ENCODE assay signal across 9 cellular contexts in genomic region chr10:36534471-36535002, GRCh38.
DNase-seq lines count a peak whose midpoint lies in the region; ATAC-seq lines count a peak whose summit lies in the region.
"Had no signal": no experiment of that assay in that cellular context is flagged by ENCODE, and none has a peak within 500 bp of the region (broad histone marks: within the 10 kb centered on the region; RNA-seq: fewer than 3 reads in every experiment).

No MANE protein-coding gene starts in this region.

- no peaks in the 10 kb centered on the region for H3K79me1 ChIP-seq in mesenchymal stem cell (replicated peaks; ENCODE audit: low read length, poor library complexity, severe bottlenecking)

- peak overlapping the region; percentile 90 for H4K91ac ChIP-seq in mesenchymal stem cell (ENCODE audit: low read length)

- no peak overlapping the region for H3K23ac ChIP-seq in mesenchymal stem cell (ENCODE audit: low read length in 2 of 2)

- peak overlapping the region; percentile 25 for H3K9ac ChIP-seq in mesenchymal stem cell (ENCODE audit: low read length)

- WGBS in mesenchymal stem cell, result 40% methylated on average over 5 of the region's 5 CpGs

- H4K8ac ChIP-seq in mesenchymal stem cell (ENCODE audit: low read length), result peak overlapping the region; percentile 75

- H2AFZ ChIP-seq in mesenchymal stem cell (ENCODE audit: low read depth, low read length), result no peak overlapping the region

- H3K4me3 ChIP-seq in mesenchymal stem cell (ENCODE audit: insufficient read depth in 1 of 2, low read depth in 1 of 2, low read length in 2 of 2), result no peak overlapping the region

- peak; percentile 100 for ATAC-seq in HG03139 (IDR thresholded peaks at IDR 0.05; ENCODE audit: unreplicated experiment)
- no peak for ATAC-seq in left colon

- peak overlapping the region; percentile 50 to 91 for H2BK12ac ChIP-seq in mesenchymal stem cell (ENCODE audit: low read length in 2 of 2)

- H3K27ac ChIP-seq in mesenchymal stem cell (ENCODE audit: low read length, poor library complexity, severe bottlenecking), result peak overlapping the region; percentile 44
- H3K27ac ChIP-seq: 22Rv1 had no signal

- H2BK15ac ChIP-seq in mesenchymal stem cell (ENCODE audit: low read depth, poor library complexity, severe bottlenecking), result peak overlapping the region; percentile 48

- no peaks in the 10 kb centered on the region for H3K36me3 ChIP-seq in mesenchymal stem cell (ENCODE audit: control insufficient read depth in 1 of 2, insufficient read depth in 2 of 2, low read depth in 1 of 2, low read length in 2 of 2)

- no peak overlapping the region for H2AK5ac ChIP-seq in mesenchymal stem cell (ENCODE audit: low read length, severe bottlenecking)

- H3K4me2 ChIP-seq in mesenchymal stem cell (ENCODE audit: low read length, poor library complexity, severe bottlenecking), result no peak overlapping the region

- H3K4me1 ChIP-seq in mesenchymal stem cell (ENCODE audit: control insufficient read depth, insufficient read depth, low read depth, low read length), result peaks cover 4% of the 10 kb centered on the region

- intact Hi-C loops in left colon (cut with DNase I, micrococcal nuclease), result no loop called here

- peak overlapping the region; percentile 23 to 40 for H3K18ac ChIP-seq in mesenchymal stem cell (ENCODE audit: low read depth in 1 of 2, low read length in 2 of 2)

- H3K4ac ChIP-seq in mesenchymal stem cell (ENCODE audit: low read depth in 1 of 2, low read length in 2 of 2), result peak overlapping the region; percentile 22 to 25

- H3K9me3 ChIP-seq in mesenchymal stem cell (ENCODE audit: control insufficient read depth, low read length), result peaks cover 13% of the 10 kb centered on the region

- H3K27me3 ChIP-seq in mesenchymal stem cell (ENCODE audit: control insufficient read depth in 1 of 2, insufficient read depth in 1 of 2, low read length in 2 of 2), result no peaks in the 10 kb centered on the region

- H2BK120ac ChIP-seq in mesenchymal stem cell (ENCODE audit: low read depth, low read length), result no peak overlapping the region

- DNase-seq in NCI-H82 (lab: John Stamatoyannopoulos, UW) (peak; percentile 1), NCI-H82 treated with DMSO at 0.1 percent for 48 hours (lab: John Stamatoyannopoulos, UW; ENCODE audit: unreplicated experiment) (no peak), SKM-1 treated with dmso at 0.1 percent for 144 hours (lab: John Stamatoyannopoulos, UW; ENCODE audit: unreplicated experiment) (peak; percentile 92), mesenchymal stem cell (peak; percentile 87), left colon (no peak)
- no peak for DNase-seq in stimulated activated CD4-positive, alpha-beta T cell treated with anti-CD3 and anti-CD28 coated beads, Interleukin-1b, Interleukin-23, amount 100 ng/mL, for 48 hours
- no peak for DNase-seq in stimulated activated CD8-positive, alpha-beta memory T cell treated with anti-CD3 and anti-CD28 coated beads, Interleukin-4, amount 100 ng/mL, for 48 hours

- no peak overlapping the region for H2BK5ac ChIP-seq in mesenchymal stem cell (ENCODE audit: low read depth, low read length, poor library complexity, severe bottlenecking)

- no peak overlapping the region for H3K14ac ChIP-seq in mesenchymal stem cell (ENCODE audit: low read length in 2 of 2)

Comparison
In these comparisons a context has a peak if more than half of its experiments do, and no peak if none do; other contexts are left out.
1. DNase-seq: peak in NCI-H82 (single experiment), SKM-1 treated with dmso at 0.1 percent for 144 hours (single experiment) and mesenchymal stem cell (single experiment); none in NCI-H82 treated with DMSO at 0.1 percent for 48 hours (single experiment), stimulated activated CD4-positive, alpha-beta T cell treated with anti-CD3 and anti-CD28 coated beads, Interleukin-1b, Interleukin-23, amount 100 ng/mL, for 48 hours (single experiment), left colon (0 of 2) and stimulated activated CD8-positive, alpha-beta memory T cell treated with anti-CD3 and anti-CD28 coated beads, Interleukin-4, amount 100 ng/mL, for 48 hours (single experiment).